2 cellular contexts compared by ENCODE assay signal in genomic region chr19:18253130-18253529, GRCh38.
A peak's percentile ranks its signal among the peaks of the same experiment; 100 is the strongest.
TF ChIP-seq lines count a peak whose summit lies in the region.

No MANE protein-coding gene starts in this region.

TF ChIP-seq in HepG2, 621 proteins besides CTCF, POLR2A, EP300 and RAD21 (continues in another document):
- TF ChIP-seq MIER3 (CRISPR knock-in tag; IDR thresholded peaks at IDR 0.05; ENCODE audit: borderline replicate concordance) = no peak
- no peak for TF ChIP-seq TSC22D2 (CRISPR knock-in tag; IDR thresholded peaks at IDR 0.05; ENCODE audit: borderline replicate concordance)
- TF ChIP-seq ZXDC (CRISPR knock-in tag; IDR thresholded peaks at IDR 0.05) = no peak
- TF ChIP-seq ZNF329 (CRISPR knock-in tag; IDR thresholded peaks at IDR 0.05; ENCODE audit: low read depth) = no peak
- TF ChIP-seq ZNF264 (CRISPR knock-in tag; IDR thresholded peaks at IDR 0.05) = no peak
- TF ChIP-seq BRD4 (CRISPR knock-in tag; IDR thresholded peaks at IDR 0.05) = no peak
- TF ChIP-seq GZF1 (CRISPR knock-in tag; IDR thresholded peaks at IDR 0.05) = no peak
- TF ChIP-seq PRDM4 (CRISPR knock-in tag; IDR thresholded peaks at IDR 0.05; ENCODE audit: borderline replicate concordance) = no peak
- TF ChIP-seq ZNF629 (CRISPR knock-in tag; conservative IDR thresholded peaks at IDR 0.05) = peak; percentile 58
- TF ChIP-seq ZFY (CRISPR knock-in tag; IDR thresholded peaks at IDR 0.05) = no peak
- no peak for TF ChIP-seq NCOA1 (CRISPR knock-in tag; IDR thresholded peaks at IDR 0.05)
- TF ChIP-seq CEBPB (IDR thresholded peaks at IDR 0.05; ENCODE audit: borderline replicate concordance, low read depth, low read length) = peak; percentile 46; the same call in 1 of the 2 replicates
- TF ChIP-seq CEBPG (CRISPR knock-in tag; IDR thresholded peaks at IDR 0.05) = peak; percentile 53
- TF ChIP-seq ZNF30 (CRISPR knock-in tag; IDR thresholded peaks at IDR 0.05) = no peak
- TF ChIP-seq SRF (IDR thresholded peaks at IDR 0.05; ENCODE audit: low read depth, low read length) = no peak
- TF ChIP-seq, protein P1, sequence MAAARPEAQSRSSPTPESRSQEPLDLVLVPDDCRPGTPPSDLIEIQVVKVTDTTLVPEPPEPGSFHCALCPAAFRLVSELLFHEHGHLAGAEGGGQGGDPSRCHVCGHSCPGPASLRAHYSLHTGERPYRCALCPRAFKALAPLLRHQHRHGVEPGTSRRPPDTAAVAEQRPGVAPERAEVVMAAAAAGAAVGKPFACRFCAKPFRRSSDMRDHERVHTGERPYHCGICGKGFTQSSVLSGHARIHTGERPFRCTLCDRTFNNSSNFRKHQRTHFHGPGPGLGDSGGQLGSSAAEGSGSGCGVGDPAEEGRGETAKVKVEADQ (CRISPR knock-in tag; IDR thresholded peaks at IDR 0.05; ENCODE audit: borderline replicate concordance) = no peak
- no peak for TF ChIP-seq ZNF878 (CRISPR knock-in tag; IDR thresholded peaks at IDR 0.05)
- no peak for TF ChIP-seq ZNF772 (CRISPR knock-in tag; IDR thresholded peaks at IDR 0.05)
- TF ChIP-seq, protein P2, sequence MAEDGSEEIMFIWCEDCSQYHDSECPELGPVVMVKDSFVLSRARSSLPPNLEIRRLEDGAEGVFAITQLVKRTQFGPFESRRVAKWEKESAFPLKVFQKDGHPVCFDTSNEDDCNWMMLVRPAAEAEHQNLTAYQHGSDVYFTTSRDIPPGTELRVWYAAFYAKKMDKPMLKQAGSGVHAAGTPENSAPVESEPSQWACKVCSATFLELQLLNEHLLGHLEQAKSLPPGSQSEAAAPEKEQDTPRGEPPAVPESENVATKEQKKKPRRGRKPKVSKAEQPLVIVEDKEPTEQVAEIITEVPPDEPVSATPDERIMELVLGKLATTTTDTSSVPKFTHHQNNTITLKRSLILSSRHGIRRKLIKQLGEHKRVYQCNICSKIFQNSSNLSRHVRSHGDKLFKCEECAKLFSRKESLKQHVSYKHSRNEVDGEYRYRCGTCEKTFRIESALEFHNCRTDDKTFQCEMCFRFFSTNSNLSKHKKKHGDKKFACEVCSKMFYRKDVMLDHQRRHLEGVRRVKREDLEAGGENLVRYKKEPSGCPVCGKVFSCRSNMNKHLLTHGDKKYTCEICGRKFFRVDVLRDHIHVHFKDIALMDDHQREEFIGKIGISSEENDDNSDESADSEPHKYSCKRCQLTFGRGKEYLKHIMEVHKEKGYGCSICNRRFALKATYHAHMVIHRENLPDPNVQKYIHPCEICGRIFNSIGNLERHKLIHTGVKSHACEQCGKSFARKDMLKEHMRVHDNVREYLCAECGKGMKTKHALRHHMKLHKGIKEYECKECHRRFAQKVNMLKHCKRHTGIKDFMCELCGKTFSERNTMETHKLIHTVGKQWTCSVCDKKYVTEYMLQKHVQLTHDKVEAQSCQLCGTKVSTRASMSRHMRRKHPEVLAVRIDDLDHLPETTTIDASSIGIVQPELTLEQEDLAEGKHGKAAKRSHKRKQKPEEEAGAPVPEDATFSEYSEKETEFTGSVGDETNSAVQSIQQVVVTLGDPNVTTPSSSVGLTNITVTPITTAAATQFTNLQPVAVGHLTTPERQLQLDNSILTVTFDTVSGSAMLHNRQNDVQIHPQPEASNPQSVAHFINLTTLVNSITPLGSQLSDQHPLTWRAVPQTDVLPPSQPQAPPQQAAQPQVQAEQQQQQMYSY (CRISPR knock-in tag; IDR thresholded peaks at IDR 0.05) = no peak
- no peak for TF ChIP-seq KLF15 (CRISPR knock-in tag; IDR thresholded peaks at IDR 0.05; ENCODE audit: borderline replicate concordance)
- TF ChIP-seq ZNF83 (CRISPR knock-in tag; IDR thresholded peaks at IDR 0.05; ENCODE audit: borderline replicate concordance) = no peak

TF ChIP-seq in WTC11, 78 proteins besides CTCF, POLR2A, EP300 and RAD21:
- TF ChIP-seq SP1 (CRISPR knock-in tag; conservative IDR thresholded peaks at IDR 0.05) = no peak
- TF ChIP-seq GTF2I (CRISPR knock-in tag; conservative IDR thresholded peaks at IDR 0.05) = no peak
